ENCODE assay signal across 20 cellular contexts in genomic region chr6:30149234-30149633, GRCh38. TPM values are rescaled to one million over a fixed set of nuclear protein-coding genes. Genes with fewer than 3 reads are reported as not detected.
A peak's percentile ranks its signal among the peaks of the same experiment; 100 is the strongest.
DNase-seq lines count a peak whose midpoint lies in the region; ATAC-seq and TF ChIP-seq lines count a peak whose summit lies in the region.
"Had no signal": no experiment of that assay in that cellular context is flagged by ENCODE, and none has a peak within 500 bp of the region (broad histone marks: within the 10 kb centered on the region; RNA-seq: fewer than 3 reads in every experiment).

No MANE protein-coding gene starts in this region.

- no peaks in the 10 kb centered on the region for H3F3A ChIP-seq in SK-N-SH (replicated peaks; ENCODE audit: insufficient read depth)

- H3K9me3 ChIP-seq in cardiac muscle cell (ENCODE audit: low read depth): no peaks in the 10 kb centered on the region
- no peaks in the 10 kb centered on the region for H3K9me3 ChIP-seq in heart left ventricle
- no peaks in the 10 kb centered on the region for H3K9me3 ChIP-seq in SK-N-SH
- H3K9me3 ChIP-seq: BE2C, Caco-2, HAP-1, SJSA1 had no signal

- no peaks in the 10 kb centered on the region for H3K79me2 ChIP-seq in SK-N-SH (ENCODE audit: insufficient read depth)

- H3K27ac Mint-ChIP-seq in activated T-helper 2 cell treated with anti-CD3 and anti-CD28 coated beads, Interferon-gamma antibody, Interleukin-2, Interleukin-4, amounts not matched to agents 10 μg/mL and 5 μg/mL and 100 μg/mL, durations not matched to agents 14 hours and 24 hours and 36 hours: no peak overlapping the region

- H3K9me2 ChIP-seq in SK-N-SH: no peaks in the 10 kb centered on the region

- ATAC-seq in heart left ventricle: no peak
- ATAC-seq in GM18861 (IDR thresholded peaks at IDR 0.05; ENCODE audit: unreplicated experiment): no peak
- ATAC-seq: Panc1 had no signal

- TF ChIP-seq CTCF in cardiac muscle cell (IDR thresholded peaks at IDR 0.05; ENCODE audit: low read depth, low read length) (peak; percentile 3), heart left ventricle (IDR thresholded peaks at IDR 0.05) (no peak), SK-N-SH (IDR thresholded peaks at IDR 0.05) (peak; percentile 24; the same call in 1 of the 2 replicates), fibroblast of the aortic adventitia (IDR thresholded peaks at IDR 0.05; ENCODE audit: insufficient read depth, low read length) (no peak)

- H3K9ac ChIP-seq in SK-N-SH: no peak overlapping the region

- H3K36me3 Mint-ChIP-seq in activated T-helper 2 cell treated with anti-CD3 and anti-CD28 coated beads, Interferon-gamma antibody, Interleukin-2, Interleukin-4, amounts not matched to agents 10 μg/mL and 5 μg/mL and 100 μg/mL, durations not matched to agents 14 hours and 24 hours and 36 hours (ENCODE audit: low read depth): no peaks in the 10 kb centered on the region

- CTCF ChIA-PET in SK-N-SH (lab: Yijun Ruan, JAX): interaction anchor here (1.3 to 9.3 kb wide), 2 partner anchors 18 to 24 kb away, joined by 4 to 91 read pairs; no protein-coding TSS in a partner anchor

- H3K27me3 ChIP-seq in cardiac muscle cell: peaks cover 27% of the 10 kb centered on the region
- H3K27me3 ChIP-seq in heart left ventricle: peaks cover 0 to 32% (median 7%) of the 10 kb centered on the region in 9 donors
- H3K27me3 ChIP-seq in SK-N-SH (ENCODE audit: insufficient read depth): peaks cover 22% of the 10 kb centered on the region

- H3K4me1 ChIP-seq in cardiac muscle cell (ENCODE audit: low read depth) (no peaks in the 10 kb centered on the region), heart left ventricle (no peaks in the 10 kb centered on the region), SK-N-SH (ENCODE audit: control insufficient read depth in 1 of 2, insufficient read depth in 2 of 2, low read depth in 1 of 2, low read length in 1 of 2) (peaks cover 0 to 2% of the 10 kb centered on the region in 2 experiments; a peak in 1 of 4 replicates)
- H3K4me1 ChIP-seq: BE2C, HAP-1 had no signal

- H2AFZ ChIP-seq in SK-N-SH (ENCODE audit: low read depth): no peak overlapping the region

- DNase-seq in cardiac muscle cell (ENCODE audit: low read depth in 1 of 2, low spot score in 1 of 2): no peak
- DNase-seq in heart left ventricle: no peak
- DNase-seq in SK-N-SH: no peak
- peak; percentile 13 for DNase-seq in fibroblast of the aortic adventitia (ENCODE audit: low read depth)
- DNase-seq in HT-29 (ENCODE audit: low spot score): no peak
- DNase-seq in activated T-helper 2 cell treated with anti-CD3 and anti-CD28 coated beads, Interferon-gamma antibody, Interleukin-2, Interleukin-4, amounts not matched to agents 10 μg/mL and 5 μg/mL and 100 μg/mL, durations not matched to agents 14 hours and 24 hours and 36 hours (ENCODE audit: low spot score): no peak
- DNase-seq: BE2C; Caco-2; CD4-positive, CD25-positive, alpha-beta regulatory T cell; NCI-H1105; NCI-H1694; NCI-H2081 treated with DMSO at 0.1 percent for 48 hours; NCI-H510A treated with DMSO at 0.1 percent for 48 hours; NCI-H82 had no signal

- TF ChIP-seq RAD21 in SK-N-SH (IDR thresholded peaks at IDR 0.05; ENCODE audit: low read length): no peak

- POLR2A ChIA-PET in SK-N-SH (lab: Yijun Ruan, JAX): no interaction called here

- H3K4me3 ChIP-seq in cardiac muscle cell (no peak overlapping the region), heart left ventricle (no peak overlapping the region), SK-N-SH (ENCODE audit: low read depth in 2 of 2, low read length in 1 of 2) (no peak overlapping the region), fibroblast of the aortic adventitia (ENCODE audit: low read depth, low read length) (no peak overlapping the region)
- H3K4me3 ChIP-seq: HAP-1, SJSA1 had no signal

- H4K20me1 ChIP-seq in SK-N-SH (ENCODE audit: insufficient read depth): no peaks in the 10 kb centered on the region

- H3K4me2 ChIP-seq in SK-N-SH: no peak overlapping the region

- H3K4me3 Mint-ChIP-seq in activated T-helper 2 cell treated with anti-CD3 and anti-CD28 coated beads, Interferon-gamma antibody, Interleukin-2, Interleukin-4, amounts not matched to agents 10 μg/mL and 5 μg/mL and 100 μg/mL, durations not matched to agents 14 hours and 24 hours and 36 hours (ENCODE audit: low read depth): no peak overlapping the region
- H3K4me3 Mint-ChIP-seq: CD4-positive, CD25-positive, alpha-beta regulatory T cell had no signal

- H3K27ac ChIP-seq in cardiac muscle cell (no peak overlapping the region), heart left ventricle (no peak overlapping the region), SK-N-SH (ENCODE audit: low read depth in 2 of 2, low read length in 1 of 2) (no peak overlapping the region)
- H3K27ac ChIP-seq: SJSA1 had no signal

- H3K36me3 ChIP-seq in cardiac muscle cell (no peaks in the 10 kb centered on the region), heart left ventricle (no peaks in the 10 kb centered on the region), SK-N-SH (replicated peaks in 1 of 2; ENCODE audit: control insufficient read depth in 1 of 2, insufficient read depth in 2 of 2, low read length in 1 of 2) (no peaks in the 10 kb centered on the region)
- H3K36me3 ChIP-seq: BE2C, HAP-1, SJSA1 had no signal

- peaks cover 6% of the 10 kb centered on the region for H3K4me1 Mint-ChIP-seq in activated T-helper 2 cell treated with anti-CD3 and anti-CD28 coated beads, Interferon-gamma antibody, Interleukin-2, Interleukin-4, amounts not matched to agents 10 μg/mL and 5 μg/mL and 100 μg/mL, durations not matched to agents 14 hours and 24 hours and 36 hours (ENCODE audit: low read depth)

- no peaks in the 10 kb centered on the region for H3K9me3 Mint-ChIP-seq in activated T-helper 2 cell treated with anti-CD3 and anti-CD28 coated beads, Interferon-gamma antibody, Interleukin-2, Interleukin-4, amounts not matched to agents 10 μg/mL and 5 μg/mL and 100 μg/mL, durations not matched to agents 14 hours and 24 hours and 36 hours
- H3K9me3 Mint-ChIP-seq: CD4-positive, CD25-positive, alpha-beta regulatory T cell had no signal

- intact Hi-C loops in heart left ventricle (cut with DNase I): no loop called here
- intact Hi-C loops in activated T-helper 2 cell treated with anti-CD3 and anti-CD28 coated beads, Interferon-gamma antibody, Interleukin-2, Interleukin-4, amounts not matched to agents 10 μg/mL and 5 μg/mL and 100 μg/mL, durations not matched to agents 14 hours and 24 hours and 36 hours (cut with micrococcal nuclease): no loop called here

- TF ChIP-seq EP300 in SK-N-SH (IDR thresholded peaks at IDR 0.05; ENCODE audit: borderline replicate concordance in 1 of 2, low read depth in 1 of 2, low read length in 1 of 2): no peak

- 60 to 69% (median 66%) methylated on average over 3 of the region's 3 CpGs for WGBS in heart left ventricle, 4 donors
- WGBS in SK-N-SH (ENCODE audit: low lambda C conversion rate): 16% methylated on average over 3 of the region's 3 CpGs

- peaks cover 30% of the 10 kb centered on the region for H3K27me3 Mint-ChIP-seq in activated T-helper 2 cell treated with anti-CD3 and anti-CD28 coated beads, Interferon-gamma antibody, Interleukin-2, Interleukin-4, amounts not matched to agents 10 μg/mL and 5 μg/mL and 100 μg/mL, durations not matched to agents 14 hours and 24 hours and 36 hours (ENCODE audit: low read depth)

- no peak for TF ChIP-seq POLR2A in heart left ventricle (IDR thresholded peaks at IDR 0.05)

RNA-seq across cellular contexts. Expression of gene TRIM10, which starts 11.8 kb away (rescaled TPM):
- not detected in 2 replicates for total RNA-seq in cardiac muscle cell
- polyA plus RNA-seq in cardiac muscle cell: not detected in 2 replicates
- total RNA-seq in heart left ventricle: not detected
- not detected for polyA plus RNA-seq in heart left ventricle
- polyA plus RNA-seq in SK-N-SH (2012; rRNA removed): not detected in 2 replicates
- polyA plus RNA-seq in SK-N-SH (2012; cell fraction: cytosol; rRNA removed): not detected in 2 replicates
- polyA plus RNA-seq in SK-N-SH (2012; cell fraction: nucleus; rRNA removed): not detected in 2 replicates
- not detected in 2 replicates for total RNA-seq in fibroblast of the aortic adventitia (ENCODE audit: low replicate concordance)
- 1.2 and 2.1 TPM in 2 replicates for total RNA-seq in HT-29 (2014; rRNA removed; shearing (Covaris generic))
- total RNA-seq in activated T-helper 2 cell treated with anti-CD3 and anti-CD28 coated beads, Interferon-gamma antibody, Interleukin-2, Interleukin-4, amounts not matched to agents 10 μg/mL and 5 μg/mL and 100 μg/mL, durations not matched to agents 14 hours and 24 hours and 36 hours: 0.09 TPM in 1 of 2 replicates, not detected in the other
- total RNA-seq: A172; CD4-positive, CD25-positive, alpha-beta regulatory T cell; LHCN-M2; SJSA1 had no signal
- polyA plus RNA-seq: CD4-positive, CD25-positive, alpha-beta regulatory T cell had no signal

RNA-seq across cellular contexts. Expression of gene TRIM40, which starts 13.3 kb away (rescaled TPM):
- total RNA-seq in cardiac muscle cell: not detected in 2 replicates
- polyA plus RNA-seq in cardiac muscle cell: not detected in 2 replicates
- not detected for total RNA-seq in heart left ventricle
- polyA plus RNA-seq in heart left ventricle: not detected
- not detected in 2 replicates for polyA plus RNA-seq in SK-N-SH (2012; rRNA removed)
- not detected in 2 replicates for polyA plus RNA-seq in SK-N-SH (2012; cell fraction: cytosol; rRNA removed)
- not detected in 2 replicates for polyA plus RNA-seq in SK-N-SH (2012; cell fraction: nucleus; rRNA removed)
- total RNA-seq in fibroblast of the aortic adventitia (ENCODE audit: low replicate concordance): not detected in 2 replicates
- total RNA-seq in HT-29 (2014; rRNA removed; shearing (Covaris generic)): not detected in 2 replicates
- total RNA-seq in activated T-helper 2 cell treated with anti-CD3 and anti-CD28 coated beads, Interferon-gamma antibody, Interleukin-2, Interleukin-4, amounts not matched to agents 10 μg/mL and 5 μg/mL and 100 μg/mL, durations not matched to agents 14 hours and 24 hours and 36 hours: not detected in 2 replicates
- total RNA-seq: A172, Caco-2, LHCN-M2, SJSA1 had no signal
- polyA plus RNA-seq: CD4-positive, CD25-positive, alpha-beta regulatory T cell had no signal

RNA-seq across cellular contexts. Expression of gene TRIM15, which starts 14.1 kb away (rescaled TPM):
- total RNA-seq in cardiac muscle cell: not detected in 2 replicates
- polyA plus RNA-seq in cardiac muscle cell: not detected in 2 replicates
- total RNA-seq in heart left ventricle: not detected
- not detected for polyA plus RNA-seq in heart left ventricle
- polyA plus RNA-seq in SK-N-SH (2012; rRNA removed): not detected in 2 replicates
- polyA plus RNA-seq in SK-N-SH (2012; cell fraction: cytosol; rRNA removed): not detected in 2 replicates
- polyA plus RNA-seq in SK-N-SH (2012; cell fraction: nucleus; rRNA removed): not detected in 2 replicates
- not detected in 2 replicates for total RNA-seq in fibroblast of the aortic adventitia (ENCODE audit: low replicate concordance)
- 13.3 and 15.1 TPM in 2 replicates for total RNA-seq in HT-29 (2014; rRNA removed; shearing (Covaris generic))
- total RNA-seq in activated T-helper 2 cell treated with anti-CD3 and anti-CD28 coated beads, Interferon-gamma antibody, Interleukin-2, Interleukin-4, amounts not matched to agents 10 μg/mL and 5 μg/mL and 100 μg/mL, durations not matched to agents 14 hours and 24 hours and 36 hours: 0.41 and 0.46 TPM in 2 replicates
- total RNA-seq: A172; CD4-positive, CD25-positive, alpha-beta regulatory T cell; LHCN-M2; SJSA1 had no signal
- polyA plus RNA-seq: CD4-positive, CD25-positive, alpha-beta regulatory T cell had no signal

RNA-seq across cellular contexts. Expression of gene TRIM31, which starts 36.3 kb away (rescaled TPM):
- total RNA-seq in cardiac muscle cell (not detected in 2 replicates), heart left ventricle (not detected), fibroblast of the aortic adventitia (ENCODE audit: low replicate concordance) (not detected in 2 replicates)
- polyA plus RNA-seq in cardiac muscle cell (not detected in 2 replicates), heart left ventricle (not detected), SK-N-SH (2012; rRNA removed) (not detected in 2 replicates)
- polyA plus RNA-seq in SK-N-SH (2012; cell fraction: cytosol; rRNA removed): not detected in 2 replicates
- polyA plus RNA-seq in SK-N-SH (2012; cell fraction: nucleus; rRNA removed): not detected in 2 replicates
- total RNA-seq in HT-29 (2014; rRNA removed; shearing (Covaris generic)): 112 and 119 TPM in 2 replicates
- not detected in 2 replicates for total RNA-seq in activated T-helper 2 cell treated with anti-CD3 and anti-CD28 coated beads, Interferon-gamma antibody, Interleukin-2, Interleukin-4, amounts not matched to agents 10 μg/mL and 5 μg/mL and 100 μg/mL, durations not matched to agents 14 hours and 24 hours and 36 hours
- total RNA-seq: A172; CD4-positive, CD25-positive, alpha-beta regulatory T cell; LHCN-M2; SJSA1 had no signal

Comparison
In these comparisons a context has a peak if more than half of its experiments do, and no peak if none do; other contexts are left out.
1. CTCF ChIP-seq: peak in cardiac muscle cell (single experiment) and SK-N-SH (single experiment); none in heart left ventricle (0 of 12) and fibroblast of the aortic adventitia (single experiment).